Comparison of ENCODE assay signal across 18 cellular contexts in genomic region chr2:82779981-82780380, GRCh38.
"Had no signal": no experiment of that assay in that cellular context is flagged by ENCODE, and none has a peak within 500 bp of the region (broad histone marks: within the 10 kb centered on the region; RNA-seq: fewer than 3 reads in every experiment).

No MANE protein-coding gene starts in this region.

- H3K4me1 ChIP-seq: heart left ventricle, prostate gland, right atrium auricular region, spleen, tibial artery had no signal

- ATAC-seq: activated CD4-positive, alpha-beta T cell treated with anti-CD3 and anti-CD28 coated beads for 36 hours; activated naive CD4-positive, alpha-beta T cell treated with anti-CD3 and anti-CD28 coated beads, Interleukin-2, amount 50 U/mL, for 72 hours; activated T-helper 17 cell treated with anti-CD3 and anti-CD28 coated beads, Interleukin-2, amount 50 U/mL, for 72 hours; heart left ventricle; left cardiac atrium; WTC11 had no signal

- H3K27me3 ChIP-seq: heart left ventricle, neutrophil, ovary, right atrium auricular region, spleen, tibial artery had no signal

- DNase-seq: activated CD4-positive, alpha-beta T cell treated with anti-CD3 and anti-CD28 coated beads for 36 hours; activated CD4-positive, alpha-beta T cell treated with anti-CD3 and anti-CD28 coated beads, Interleukin-2, amount 50 U/mL, for 4 hours; activated CD8-positive, alpha-beta memory T cell treated with anti-CD3 and anti-CD28 coated beads for 24 hours; activated CD8-positive, alpha-beta memory T cell treated with anti-CD3 and anti-CD28 coated beads, Interleukin-2, amount 50 U/mL, for 4 hours; activated T-cell treated with anti-CD3 and anti-CD28 coated beads, Interleukin-2, amount 50 U/mL, for 24 hours; heart left ventricle; left cardiac atrium; ovary; spleen; stimulated activated CD4-positive, alpha-beta T cell treated with anti-CD3 and anti-CD28 coated beads, Interleukin-4, amount 100 ng/mL, for 4 hours; tibial artery had no signal

- H3K9me3 ChIP-seq: heart left ventricle, neutrophil, ovary, prostate gland, right atrium auricular region had no signal

- H3K36me3 ChIP-seq: heart left ventricle, neutrophil, ovary, prostate gland, right atrium auricular region, spleen, tibial artery had no signal

- H3K27ac ChIP-seq: coronary artery, heart left ventricle, neutrophil, ovary, prostate gland, right atrium auricular region, spleen, tibial artery had no signal

- H3K4me3 ChIP-seq: coronary artery, heart left ventricle, ovary, prostate gland, right atrium auricular region, spleen, tibial artery had no signal
